In genomic region chr12:18559242-18559641, GRCh38 we compare ENCODE assay signal across 9 cellular contexts.
"Had no signal": no experiment of that assay in that cellular context is flagged by ENCODE, and none has a peak within 500 bp of the region (broad histone marks: within the 10 kb centered on the region; RNA-seq: fewer than 3 reads in every experiment).

No MANE protein-coding gene starts in this region.

- H3K9me3 ChIP-seq: HAP-1 had no signal

- H3K27ac ChIP-seq: GM23248, KMS-11 had no signal

- ATAC-seq: HCT116, K562 had no signal

- H3K36me3 ChIP-seq: HAP-1 had no signal

- DNase-seq: GM23248, GOT3, H7, HFFc6, IMR-90 had no signal

- H3K4me3 ChIP-seq: GM23248, HAP-1, K562 had no signal

- H3K4me1 ChIP-seq: HAP-1 had no signal
